18 cellular contexts compared by ENCODE assay signal in genomic region chr2:236353594-236353942, GRCh38.
DNase-seq lines count a peak whose midpoint lies in the region; ATAC-seq and TF ChIP-seq lines count a peak whose summit lies in the region.
"Had no signal": no experiment of that assay in that cellular context is flagged by ENCODE, and none has a peak within 500 bp of the region (broad histone marks: within the 10 kb centered on the region; RNA-seq: fewer than 3 reads in every experiment).

No MANE protein-coding gene starts in this region.

- no peak overlapping the region for H3K23ac ChIP-seq in H9 (ENCODE audit: insufficient read length, low read depth, low read length)
- H3K23ac ChIP-seq in neuronal stem cell (ENCODE audit: low read depth, low read length, poor library complexity), result no peak overlapping the region

- DNase-seq in DMS79 treated with DMSO at 0.1 percent for 48 hours (lab: John Stamatoyannopoulos, UW), result peak; percentile 46
- no peak for DNase-seq in DMS79 (lab: John Stamatoyannopoulos, UW)
- DNase-seq in H9, result peak; percentile 18
- DNase-seq in neuronal stem cell (ENCODE audit: low spot score), result no peak
- no peak for DNase-seq in stimulated activated naive B cell treated with anti-CD40 and anti-IgM and Interleukin-4, amounts not matched to agents 10 μg/mL and 1 μg/mL and 100 μg/mL, for 72 hours
- DNase-seq: Caco-2, DMS153, GF-D8 had no signal

- no peak overlapping the region for H3T11ph ChIP-seq in H9 (ENCODE audit: low read length)

- no peak overlapping the region for H3K4me3 ChIP-seq in neuronal stem cell (ENCODE audit: low read length in 2 of 2)
- H3K4me3 ChIP-seq: BLaER1, GM23338, HAP-1 had no signal

- H3K79me2 ChIP-seq in H9 (ENCODE audit: insufficient read depth, low read length), result no peaks in the 10 kb centered on the region

- H3K4me3 Mint-ChIP-seq in H9, result no peak overlapping the region
- H3K4me3 Mint-ChIP-seq in stimulated activated naive B cell treated with anti-CD40 and anti-IgM and Interleukin-4, amounts not matched to agents 10 μg/mL and 1 μg/mL and 100 μg/mL, for 72 hours, result no peak overlapping the region
- H3K4me3 Mint-ChIP-seq: B cell; CD4-positive, CD25-positive, alpha-beta regulatory T cell; CD8-positive, alpha-beta T cell; GM23338; HFFc6 had no signal

- no peak overlapping the region for H3K18ac ChIP-seq in H9 (ENCODE audit: insufficient read length, low read depth, low read length)
- H3K18ac ChIP-seq in neuronal stem cell (ENCODE audit: low read length), result peak overlapping the region; percentile 83

- H2BK20ac ChIP-seq in H9 (ENCODE audit: low read depth, low read length, poor library complexity, severe bottlenecking), result no peak overlapping the region

- no CpG with 5 or more reads among the region's 6 CpGs for whole genome bisulfite sequencing in H9 (ENCODE audit: extremely low coverage, insufficient read length, low lambda C conversion rate)
- WGBS in neuronal stem cell (ENCODE audit: extremely low coverage in 2 of 2, insufficient read length in 2 of 2, insufficient replicate concordance in 1 of 2), 2 donors, result no CpG with 5 or more reads among the region's 6 CpGs

- H3K4me2 ChIP-seq in H9 (ENCODE audit: insufficient read depth, insufficient read length, low read length) (no peak overlapping the region), neuronal stem cell (ENCODE audit: insufficient read depth, low read length, poor library complexity, severe bottlenecking) (no peak overlapping the region)
- H3K4me2 ChIP-seq: BLaER1, GM23338 had no signal

- H4K5ac ChIP-seq in H9 (ENCODE audit: insufficient read length, low read depth, low read length), result no peak overlapping the region

- 0 out of 2 replicates have a peak, but pooled peaks cover 1% of the 10 kb centered on the region for H3K4me1 ChIP-seq in H9 (ENCODE audit: insufficient read depth, low read length)
- H3K4me1 ChIP-seq in neuronal stem cell (ENCODE audit: control insufficient read depth in 2 of 2, insufficient read depth in 1 of 2, low read depth in 1 of 2, low read length in 2 of 2), result peaks cover 2 to 3% of the 10 kb centered on the region in 2 donors
- H3K4me1 ChIP-seq: BLaER1, Caco-2, HAP-1 had no signal

- no peak for ATAC-seq in stimulated activated naive B cell treated with anti-CD40 and anti-IgM and Interleukin-4, amounts not matched to agents 10 μg/mL and 1 μg/mL and 100 μg/mL, for 72 hours (replicated peaks)
- ATAC-seq in HG03521 (IDR thresholded peaks at IDR 0.05; ENCODE audit: unreplicated experiment), result no peak

- H2BK12ac ChIP-seq in H9 (ENCODE audit: insufficient read length, low read depth, low read length) (no peak overlapping the region), neuronal stem cell (ENCODE audit: low read length) (peak overlapping the region; percentile 41)

- H2BK5ac ChIP-seq in H9 (ENCODE audit: insufficient read length, low read length) (no peak overlapping the region), neuronal stem cell (ENCODE audit: low read length) (no peak overlapping the region)

- no peaks in the 10 kb centered on the region for H3K9me3 Mint-ChIP-seq in H9
- H3K9me3 Mint-ChIP-seq in stimulated activated naive B cell treated with anti-CD40 and anti-IgM and Interleukin-4, amounts not matched to agents 10 μg/mL and 1 μg/mL and 100 μg/mL, for 72 hours, result no peaks in the 10 kb centered on the region
- H3K9me3 Mint-ChIP-seq: CD4-positive, CD25-positive, alpha-beta regulatory T cell; CD8-positive, alpha-beta T cell; GM23338; HFFc6 had no signal

- H3K9me3 ChIP-seq in H9 (ENCODE audit: control insufficient read depth, low read depth, low read length) (no peaks in the 10 kb centered on the region), neuronal stem cell (replicated peaks in 1 of 2; ENCODE audit: control insufficient read depth in 2 of 2, insufficient read depth in 1 of 2, low read depth in 1 of 2, low read length in 2 of 2) (peaks cover 0 to 2% of the 10 kb centered on the region in 2 donors)
- H3K9me3 ChIP-seq: BLaER1, Caco-2, HAP-1 had no signal

- H2AK5ac ChIP-seq in H9 (ENCODE audit: insufficient read length, low read length) (no peak overlapping the region), neuronal stem cell (ENCODE audit: low read depth, low read length) (no peak overlapping the region)

- no peak overlapping the region for H3K27ac ChIP-seq in H9 (ENCODE audit: insufficient read length, low read depth, low read length)
- H3K27ac ChIP-seq in neuronal stem cell (replicated peaks; ENCODE audit: low read length), result no peak overlapping the region
- H3K27ac ChIP-seq: 22Rv1, BLaER1, C4-2B had no signal

- no peak overlapping the region for H3K27ac Mint-ChIP-seq in H9
- no peak overlapping the region for H3K27ac Mint-ChIP-seq in stimulated activated naive B cell treated with anti-CD40 and anti-IgM and Interleukin-4, amounts not matched to agents 10 μg/mL and 1 μg/mL and 100 μg/mL, for 72 hours
- H3K27ac Mint-ChIP-seq: B cell; CD4-positive, CD25-positive, alpha-beta regulatory T cell; CD8-positive, alpha-beta T cell; GM23338; HFFc6 had no signal

- H3K56ac ChIP-seq in H9 (ENCODE audit: insufficient read length, low read depth, low read length), result no peak overlapping the region

- no peaks in the 10 kb centered on the region for H3K23me2 ChIP-seq in H9 (ENCODE audit: insufficient read length, low read depth, low read length, poor library complexity, severe bottlenecking)

- H3K36me3 ChIP-seq in neuronal stem cell (replicated peaks in 1 of 2; ENCODE audit: control insufficient read depth in 2 of 2, insufficient read depth in 2 of 2, low read length in 2 of 2), result no peaks in the 10 kb centered on the region
- H3K36me3 ChIP-seq: BLaER1, HAP-1 had no signal

- H2BK120ac ChIP-seq in H9 (ENCODE audit: low read depth, low read length, poor library complexity, severe bottlenecking), result no peak overlapping the region
- no peak overlapping the region for H2BK120ac ChIP-seq in neuronal stem cell (ENCODE audit: low read depth, low read length)

- no peak overlapping the region for H3K4ac ChIP-seq in H9 (ENCODE audit: low read depth, low read length)
- no peak overlapping the region for H3K4ac ChIP-seq in neuronal stem cell (ENCODE audit: low read length)

- H3K27me3 ChIP-seq in H9 (ENCODE audit: insufficient read depth, low read length), result no peaks in the 10 kb centered on the region
- peaks cover 0 to 2% (median 0%) of the 10 kb centered on the region in 3 experiments for H3K27me3 ChIP-seq in neuronal stem cell (ENCODE audit: control insufficient read depth in 3 of 3, insufficient read depth in 3 of 3, low read depth in 1 of 3, low read length in 3 of 3)
- H3K27me3 ChIP-seq: BLaER1 had no signal

- no peaks in the 10 kb centered on the region for H4K20me1 ChIP-seq in H9 (ENCODE audit: control insufficient read depth, insufficient read depth, insufficient read length)
- H4K20me1 ChIP-seq: BLaER1 had no signal

- H2AFZ ChIP-seq in H9 (ENCODE audit: low read length), result no peak overlapping the region
- no peak overlapping the region for H2AFZ ChIP-seq in neuronal stem cell (ENCODE audit: low read length)
- H2AFZ ChIP-seq: GM23338 had no signal

- H4K91ac ChIP-seq in H9 (ENCODE audit: insufficient read length, low read depth, low read length) (no peak overlapping the region), neuronal stem cell (ENCODE audit: low read depth, low read length, poor library complexity) (no peak overlapping the region)

- no peak for TF ChIP-seq CTCF in H9 (conservative IDR thresholded peaks at IDR 0.05)

- H2BK15ac ChIP-seq in H9 (ENCODE audit: low read depth, low read length) (no peak overlapping the region), neuronal stem cell (ENCODE audit: low read length) (no peak overlapping the region)

- H3K4me1 Mint-ChIP-seq in H9, result peaks cover 7% of the 10 kb centered on the region in 2 experiments
- no peaks in the 10 kb centered on the region for H3K4me1 Mint-ChIP-seq in stimulated activated naive B cell treated with anti-CD40 and anti-IgM and Interleukin-4, amounts not matched to agents 10 μg/mL and 1 μg/mL and 100 μg/mL, for 72 hours
- H3K4me1 Mint-ChIP-seq: B cell had no signal

- H3K9ac ChIP-seq in H9 (ENCODE audit: extremely low read depth, insufficient read length, low read length) (no peak overlapping the region), neuronal stem cell (ENCODE audit: low read depth, low read length, poor library complexity) (no peak overlapping the region)
- H3K9ac ChIP-seq: BLaER1 had no signal

- H3K36me3 Mint-ChIP-seq in H9 (ENCODE audit: insufficient read depth in 1 of 3, low read depth in 3 of 3), result no peaks in the 10 kb centered on the region
- no peaks in the 10 kb centered on the region for H3K36me3 Mint-ChIP-seq in stimulated activated naive B cell treated with anti-CD40 and anti-IgM and Interleukin-4, amounts not matched to agents 10 μg/mL and 1 μg/mL and 100 μg/mL, for 72 hours
- H3K36me3 Mint-ChIP-seq: CD4-positive, CD25-positive, alpha-beta regulatory T cell; CD8-positive, alpha-beta T cell had no signal

- H3K14ac ChIP-seq in H9 (ENCODE audit: insufficient read depth, low read length) (no peak overlapping the region), neuronal stem cell (ENCODE audit: low read length) (no peak overlapping the region)

- H4K8ac ChIP-seq in H9 (replicated peaks; ENCODE audit: insufficient read length, low read depth, low read length) (no peak overlapping the region), neuronal stem cell (ENCODE audit: low read depth, low read length) (no peak overlapping the region)

- peaks cover 1% of the 10 kb centered on the region; the same call in 1 of the 2 replicates for H3K27me3 Mint-ChIP-seq in H9 (ENCODE audit: low read depth)
- peaks cover 14 to 20% of the 10 kb centered on the region in 2 donors for H3K27me3 Mint-ChIP-seq in stimulated activated naive B cell treated with anti-CD40 and anti-IgM and Interleukin-4, amounts not matched to agents 10 μg/mL and 1 μg/mL and 100 μg/mL, for 72 hours

- no peaks in the 10 kb centered on the region for H3K79me1 ChIP-seq in H9 (ENCODE audit: insufficient read depth, low read depth, low read length, poor library complexity, severe bottlenecking)
- H3K79me1 ChIP-seq in neuronal stem cell (ENCODE audit: low read depth, low read length), result no peaks in the 10 kb centered on the region

Comparison
In these comparisons a context has a peak if more than half of its experiments do, and no peak if none do; other contexts are left out.
1. DNase-seq: peak in DMS79 treated with DMSO at 0.1 percent for 48 hours (single experiment) and H9 (single experiment); none in DMS79 (single experiment), neuronal stem cell (single experiment) and stimulated activated naive B cell treated with anti-CD40 and anti-IgM and Interleukin-4, amounts not matched to agents 10 μg/mL and 1 μg/mL and 100 μg/mL, for 72 hours (single experiment).